Comparison of ENCODE assay signal across 8 cellular contexts in the genomic region with DNA sequence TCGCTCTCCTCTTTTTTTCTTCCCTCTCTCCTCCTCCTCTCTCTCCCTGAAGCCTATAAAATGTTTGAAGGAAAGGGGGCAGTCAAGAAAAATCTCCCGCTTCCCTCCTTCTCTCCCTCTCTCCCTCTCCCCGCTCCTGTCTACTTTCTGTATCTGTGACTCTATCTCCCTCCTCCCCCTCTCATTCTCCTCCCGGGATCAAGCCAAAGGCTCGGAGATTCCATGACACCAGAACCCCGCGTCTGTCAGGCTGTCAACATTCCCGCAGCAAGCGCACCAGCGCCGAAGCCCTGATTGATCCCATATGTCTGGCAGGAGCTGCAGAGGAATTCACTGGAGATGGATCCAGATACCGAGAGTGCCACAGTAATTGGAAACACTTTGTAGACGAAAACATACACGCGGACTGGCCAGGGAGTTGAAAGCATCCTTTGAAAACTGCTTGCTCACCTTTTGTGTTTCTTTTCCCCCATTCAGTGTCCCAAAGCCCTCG. TPM values are rescaled to one million over a fixed set of nuclear protein-coding genes. Genes with fewer than 3 reads are reported as not detected.
DNase-seq lines count a peak whose midpoint lies in the region; ATAC-seq and TF ChIP-seq lines count a peak whose summit lies in the region.

No MANE protein-coding gene starts in this region.

- H3K4me1 ChIP-seq in gastroesophageal sphincter (peaks cover 0 to 20% (median 0%) of the 10 kb centered on the region in 3 donors), parathyroid adenoma (no peaks in the 10 kb centered on the region)

- no peaks in the 10 kb centered on the region for H3K36me3 ChIP-seq in gastroesophageal sphincter
- H3K36me3 ChIP-seq in parathyroid adenoma (ENCODE audit: control insufficient read depth, insufficient read depth, low read length), result no peaks in the 10 kb centered on the region

- peak overlapping the region; percentile 22 for H2AFZ ChIP-seq in parathyroid adenoma

- no TSS peak for BruUV-seq in Calu3 (replicated peaks; lab: Mats Ljungman, UMichigan)

- peak overlapping the region; percentile 63 for H3K4me2 ChIP-seq in parathyroid adenoma (ENCODE audit: low read length)

- no peak overlapping the region for H3K9ac ChIP-seq in parathyroid adenoma

- no peaks in the 10 kb centered on the region for H3K9me3 Mint-ChIP-seq in Calu3 (ENCODE audit: low read depth, unreplicated experiment)

- peak; percentile 61 for ATAC-seq in gastroesophageal sphincter
- ATAC-seq in HG03469 (IDR thresholded peaks at IDR 0.05; ENCODE audit: unreplicated experiment), result no peak
- no peak for ATAC-seq in HG03280 (IDR thresholded peaks at IDR 0.05; ENCODE audit: unreplicated experiment)

- peaks cover 0 to under 1% (median 0%) of the 10 kb centered on the region in 3 donors for H3K9me3 ChIP-seq in gastroesophageal sphincter
- H3K9me3 ChIP-seq in parathyroid adenoma (ENCODE audit: control insufficient read depth, low read length), result no peaks in the 10 kb centered on the region

- H3K4me1 Mint-ChIP-seq in Calu3 (ENCODE audit: low read depth, unreplicated experiment), result peaks cover 9% of the 10 kb centered on the region

- H3K4me3 Mint-ChIP-seq in Calu3 (ENCODE audit: low read depth, unreplicated experiment), result peak overlapping the region; percentile 68

- H3K27ac ChIP-seq in gastroesophageal sphincter, result peak overlapping the region; percentile 6 to 89 (median 80)
- no peak overlapping the region for H3K27ac ChIP-seq in parathyroid adenoma

- H3K27me3 ChIP-seq in gastroesophageal sphincter (peaks cover 42% of the 10 kb centered on the region), parathyroid adenoma (ENCODE audit: control insufficient read depth, insufficient read depth, low read length) (no peaks in the 10 kb centered on the region)

- H3K4me3 ChIP-seq in gastroesophageal sphincter, result peak overlapping the region; percentile 59 to 66
- peak overlapping the region; percentile 40 for H3K4me3 ChIP-seq in parathyroid adenoma (ENCODE audit: low read depth, low read length)

- no peaks in the 10 kb centered on the region for H3K79me2 ChIP-seq in parathyroid adenoma

- H3K36me3 Mint-ChIP-seq in Calu3 (ENCODE audit: insufficient read depth, unreplicated experiment), result peaks cover 12% of the 10 kb centered on the region

- WGBS in gastroesophageal sphincter (ENCODE audit: low coverage in 1 of 2), 2 donors, result 3 to 5% methylated on average over 6 to 15 of the region's 16 CpGs

- no peak overlapping the region for H3K27ac Mint-ChIP-seq in Calu3 (ENCODE audit: unreplicated experiment)

- peaks cover 27% of the 10 kb centered on the region for H3K27me3 Mint-ChIP-seq in Calu3 (ENCODE audit: unreplicated experiment)

- no peak for TF ChIP-seq EP300 in gastroesophageal sphincter (IDR thresholded peaks at IDR 0.05)

- intact Hi-C loops in Calu3 (cut with micrococcal nuclease; ENCODE audit: unreplicated experiment), result no loop called here

- no peak for TF ChIP-seq POLR2A in gastroesophageal sphincter (IDR thresholded peaks at IDR 0.05)

- TF ChIP-seq CTCF in Calu3 (IDR thresholded peaks at IDR 0.05; ENCODE audit: unreplicated experiment) (no peak), gastroesophageal sphincter (IDR thresholded peaks at IDR 0.05) (no peak), parathyroid adenoma (IDR thresholded peaks at IDR 0.05) (no peak)

- CTCF ChIA-PET in Calu3 (lab: Charles Lee), result no interaction called here

- DNase-seq in Calu3 (no peak), SK-N-DZ (ENCODE audit: low spot score) (peak; percentile 78), UCSD-AML1 (lab: John Stamatoyannopoulos, UW; ENCODE audit: unreplicated experiment) (no peak)
- DNase-seq in activated CD4-positive, CD25-positive, alpha-beta regulatory T cell (lab: John Stamatoyannopoulos, UW), result no peak

RNA-seq across cellular contexts. Expression of a gene that starts 0.3 kb away (rescaled TPM):
- total RNA-seq in Calu3 (2022) (0.24 and 0.35 TPM in 2 replicates), gastroesophageal sphincter (10 to 100 TPM; 37.2 to 70.4 (median 58.4) TPM)
- 0.52 and 0.55 TPM in 2 replicates for polyA plus RNA-seq in SK-N-DZ (2014; cell fraction: cytosol; rRNA removed)
- 0.22 and 0.95 TPM in 2 replicates for polyA plus RNA-seq in SK-N-DZ (2014; cell fraction: nucleus; rRNA removed)

Comparison
In these comparisons a context has a peak if more than half of its experiments do, and no peak if none do; other contexts are left out.
1. RNA of a gene that starts 0.3 kb away (total RNA-seq): 37.2 to 70.4 TPM in gastroesophageal sphincter; 0.24 to 0.35 TPM in Calu3; every median in the first group is over 10 times any median in the second.